8 cellular contexts compared by ENCODE assay signal in genomic region chr2:122451040-122451439, GRCh38.
DNase-seq lines count a peak whose midpoint lies in the region; ATAC-seq and TF ChIP-seq lines count a peak whose summit lies in the region.

No MANE protein-coding gene starts in this region.

- no peak overlapping the region for H3K23ac ChIP-seq in mesenchymal stem cell (ENCODE audit: low read length in 2 of 2)

- no peak overlapping the region for H3K4me3 Mint-ChIP-seq in activated CD8-positive, alpha-beta T cell treated with anti-CD3 and anti-CD28 coated beads for 36 hours
- no peak overlapping the region for H3K4me3 Mint-ChIP-seq in T-cell

- no peak overlapping the region for H2AK5ac ChIP-seq in mesenchymal stem cell (ENCODE audit: low read length, severe bottlenecking)

- no peak overlapping the region for H2BK15ac ChIP-seq in mesenchymal stem cell (ENCODE audit: low read depth, poor library complexity, severe bottlenecking)

- no peaks in the 10 kb centered on the region for H3K36me3 Mint-ChIP-seq in activated CD8-positive, alpha-beta T cell treated with anti-CD3 and anti-CD28 coated beads for 36 hours (ENCODE audit: low read depth)
- H3K36me3 Mint-ChIP-seq in T-cell: no peaks in the 10 kb centered on the region

- no peak overlapping the region for H2BK5ac ChIP-seq in mesenchymal stem cell (ENCODE audit: low read depth, low read length, poor library complexity, severe bottlenecking)

- no peaks in the 10 kb centered on the region for H3K36me3 ChIP-seq in mesenchymal stem cell (ENCODE audit: control insufficient read depth in 1 of 2, insufficient read depth in 2 of 2, low read depth in 1 of 2, low read length in 2 of 2)

- H2AFZ ChIP-seq in mesenchymal stem cell (ENCODE audit: low read depth, low read length): no peak overlapping the region

- H3K9me3 ChIP-seq in AG04450 (ENCODE audit: control insufficient read depth, insufficient read depth, low read length) (peaks cover 3% of the 10 kb centered on the region; the same call in 1 of the 2 replicates), mesenchymal stem cell (ENCODE audit: control insufficient read depth, low read length) (peaks cover 10% of the 10 kb centered on the region)

- H3K4me2 ChIP-seq in mesenchymal stem cell (ENCODE audit: low read length, poor library complexity, severe bottlenecking): no peak overlapping the region

- peak; percentile 45 for TF ChIP-seq CTCF in AG04450 (IDR thresholded peaks at IDR 0.05; ENCODE audit: low read depth, low read length)
- TF ChIP-seq CTCF in activated CD8-positive, alpha-beta T cell treated with anti-CD3 and anti-CD28 coated beads for 36 hours (IDR thresholded peaks at IDR 0.05): peak; percentile 25

- H3K4me1 ChIP-seq in mesenchymal stem cell (ENCODE audit: control insufficient read depth, insufficient read depth, low read depth, low read length): no peaks in the 10 kb centered on the region

- H3K27ac Mint-ChIP-seq in activated CD8-positive, alpha-beta T cell treated with anti-CD3 and anti-CD28 coated beads for 36 hours: no peak overlapping the region
- no peak overlapping the region for H3K27ac Mint-ChIP-seq in T-cell

- no peaks in the 10 kb centered on the region for H3K27me3 Mint-ChIP-seq in activated CD8-positive, alpha-beta T cell treated with anti-CD3 and anti-CD28 coated beads for 36 hours
- no peaks in the 10 kb centered on the region for H3K27me3 Mint-ChIP-seq in T-cell

- H3K18ac ChIP-seq in mesenchymal stem cell (ENCODE audit: low read depth in 1 of 2, low read length in 2 of 2): no peak overlapping the region

- no peaks in the 10 kb centered on the region for H3K4me1 Mint-ChIP-seq in activated CD8-positive, alpha-beta T cell treated with anti-CD3 and anti-CD28 coated beads for 36 hours (ENCODE audit: low read depth)
- H3K4me1 Mint-ChIP-seq in T-cell: no peaks in the 10 kb centered on the region

- no peak overlapping the region for H3K4me3 ChIP-seq in AG04450 (ENCODE audit: low read depth, low read length)
- H3K4me3 ChIP-seq in mesenchymal stem cell (ENCODE audit: insufficient read depth in 1 of 2, low read depth in 1 of 2, low read length in 2 of 2): no peak overlapping the region

- CTCF ChIA-PET in AG04450 (lab: Charles Lee) (interaction anchor here (0.9 to 1.5 kb wide), 4 partner anchors 475 to 640 kb away, joined by 3 to 5 read pairs (median 4); no protein-coding TSS in a partner anchor), T-cell (lab: Charles Lee) (no interaction called here)
- CTCF ChIA-PET in activated CD8-positive, alpha-beta T cell treated with anti-CD3 and anti-CD28 coated beads for 36 hours (lab: Charles Lee): interaction anchor here (0.7 kb wide), 1 partner anchor 640 kb away, joined by 3 read pairs; no protein-coding TSS in a partner anchor

- 38% methylated on average over 4 of the region's 4 CpGs for WGBS in mesenchymal stem cell

- intact Hi-C loops in activated CD8-positive, alpha-beta T cell treated with anti-CD3 and anti-CD28 coated beads for 36 hours (cut with micrococcal nuclease): loop anchor here (10.0 kb wide), 1 partner anchor 476 kb away; no protein-coding TSS in a partner anchor

- H4K8ac ChIP-seq in mesenchymal stem cell (ENCODE audit: low read length): no peak overlapping the region

- no peak overlapping the region for H3K14ac ChIP-seq in mesenchymal stem cell (ENCODE audit: low read length in 2 of 2)

- H2BK120ac ChIP-seq in mesenchymal stem cell (ENCODE audit: low read depth, low read length): no peak overlapping the region

- POLR2A ChIA-PET in AG04450 (lab: Yijun Ruan, JAX) (no interaction called here), T-cell (lab: Charles Lee) (no interaction called here)
- POLR2A ChIA-PET in activated CD8-positive, alpha-beta T cell treated with anti-CD3 and anti-CD28 coated beads for 36 hours (lab: Charles Lee): no interaction called here

- no peak overlapping the region for H4K91ac ChIP-seq in mesenchymal stem cell (ENCODE audit: low read length)

- no peak overlapping the region for H2BK12ac ChIP-seq in mesenchymal stem cell (ENCODE audit: low read length in 2 of 2)

- H3K9ac ChIP-seq in mesenchymal stem cell (ENCODE audit: low read length): no peak overlapping the region

- no peaks in the 10 kb centered on the region for H3K79me1 ChIP-seq in mesenchymal stem cell (replicated peaks; ENCODE audit: low read length, poor library complexity, severe bottlenecking)

- H3K27ac ChIP-seq in AG04450 (ENCODE audit: low read depth, low read length): no peak overlapping the region
- H3K27ac ChIP-seq in mesenchymal stem cell (ENCODE audit: low read length, poor library complexity, severe bottlenecking): no peak overlapping the region

- H3K27me3 ChIP-seq in AG04450 (ENCODE audit: control insufficient read depth, insufficient read depth, low read length) (no peaks in the 10 kb centered on the region), mesenchymal stem cell (ENCODE audit: control insufficient read depth in 1 of 2, insufficient read depth in 1 of 2, low read length in 2 of 2) (no peaks in the 10 kb centered on the region)

- no peak overlapping the region for H3K4ac ChIP-seq in mesenchymal stem cell (ENCODE audit: low read depth in 1 of 2, low read length in 2 of 2)

- no peak for DNase-seq in AG04450 (ENCODE audit: low read depth, low spot score)
- DNase-seq in LoVo (ENCODE audit: low spot score): peak; percentile 43
- no peak for DNase-seq in activated CD8-positive, alpha-beta T cell treated with anti-CD3 and anti-CD28 coated beads for 36 hours
- peak; percentile 19 for DNase-seq in mesenchymal stem cell
- DNase-seq in T-cell: no peak

- peaks cover 16% of the 10 kb centered on the region for H3K9me3 Mint-ChIP-seq in activated CD8-positive, alpha-beta T cell treated with anti-CD3 and anti-CD28 coated beads for 36 hours
- H3K9me3 Mint-ChIP-seq in T-cell: peaks cover 13 to 24% (median 14%) of the 10 kb centered on the region in 3 donors

- ATAC-seq in GM18499 (IDR thresholded peaks at IDR 0.05; ENCODE audit: insufficient read depth, unreplicated experiment): peak; percentile 68
- ATAC-seq in activated CD8-positive, alpha-beta T cell treated with anti-CD3 and anti-CD28 coated beads for 36 hours: no peak
- ATAC-seq in T-cell (replicated peaks in 1 of 4): no peak
- ATAC-seq in GM18519 (IDR thresholded peaks at IDR 0.05; ENCODE audit: low FRiP score, unreplicated experiment): no peak
- ATAC-seq in GM19467 (IDR thresholded peaks at IDR 0.05; ENCODE audit: unreplicated experiment): no peak

Comparison
In these comparisons a context has a peak if more than half of its experiments do, and no peak if none do; other contexts are left out.
1. DNase-seq: peak in LoVo (single experiment) and mesenchymal stem cell (single experiment); none in AG04450 (single experiment), activated CD8-positive, alpha-beta T cell treated with anti-CD3 and anti-CD28 coated beads for 36 hours (single experiment) and T-cell (0 of 34).
2. CTCF ChIA-PET loops: an anchor here in AG04450 (0.9 to 1.5 kb wide) and activated CD8-positive, alpha-beta T cell treated with anti-CD3 and anti-CD28 coated beads for 36 hours (0.7 kb wide); none called in T-cell.